13 cellular contexts compared by ENCODE assay signal in the genomic region with DNA sequence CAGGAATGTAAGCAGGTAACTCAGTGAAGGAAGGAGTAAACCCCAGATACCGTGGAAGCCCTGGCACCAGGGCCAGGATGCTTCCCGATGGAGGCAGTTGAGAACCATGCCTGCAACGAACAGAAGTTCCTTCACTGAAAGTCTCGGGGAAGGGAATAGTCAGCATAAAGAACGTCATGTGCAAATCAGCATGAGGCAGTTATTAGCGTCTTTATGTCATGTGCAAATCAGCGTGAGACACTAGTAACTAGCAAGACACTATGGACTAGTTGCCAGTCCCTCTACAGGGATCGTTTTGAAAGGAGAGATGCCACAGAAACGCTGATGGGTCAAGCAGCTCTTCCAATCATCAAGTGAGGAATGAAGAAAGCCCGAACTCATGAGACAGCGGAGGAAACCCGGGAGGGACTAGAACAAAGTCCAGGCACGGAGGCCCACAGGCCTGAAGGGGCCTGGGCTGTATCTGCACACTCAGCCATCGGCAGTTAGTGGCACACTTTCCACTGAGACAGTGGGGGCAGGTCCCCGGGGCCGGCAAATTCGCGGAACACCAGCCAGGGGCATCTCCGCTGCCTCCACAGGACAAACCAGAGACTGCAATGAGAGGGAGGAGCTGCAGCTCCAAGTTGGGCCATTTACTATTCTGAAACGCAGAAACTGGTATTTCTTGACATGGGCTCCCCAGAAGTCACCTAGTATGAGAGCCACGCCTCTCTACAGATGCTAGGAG.
DNase-seq lines count a peak whose midpoint lies in the region; ATAC-seq and TF ChIP-seq lines count a peak whose summit lies in the region.
"Had no signal": no experiment of that assay in that cellular context is flagged by ENCODE, and none has a peak within 500 bp of the region (broad histone marks: within the 10 kb centered on the region; RNA-seq: fewer than 3 reads in every experiment).

No MANE protein-coding gene starts in this region.

- no peaks in the 10 kb centered on the region for H3K36me3 Mint-ChIP-seq in Calu3 (ENCODE audit: insufficient read depth, unreplicated experiment)
- H3K36me3 Mint-ChIP-seq in natural killer cell treated with Interleukin-12 subunit alpha and Interleukin-12 subunit beta and Interleukin-15 and Interleukin-18, amount 100 ng/mL, for 72 hours, result no peaks in the 10 kb centered on the region

- H3K9ac ChIP-seq in Loucy (ENCODE audit: low read depth, low read length, poor library complexity, severe bottlenecking), result no peak overlapping the region

- BruUV-seq in Calu3 (replicated peaks; lab: Mats Ljungman, UMichigan), result no TSS peak

- H3K79me2 ChIP-seq in Loucy (ENCODE audit: insufficient read depth, low read length), result peaks cover 81% of the 10 kb centered on the region

- H3K4me3 ChIP-seq in Loucy (ENCODE audit: low read length, poor library complexity, severe bottlenecking), result no peak overlapping the region
- H3K4me3 ChIP-seq: mucosa of descending colon had no signal

- no peak for TF ChIP-seq CTCF in Calu3 (IDR thresholded peaks at IDR 0.05; ENCODE audit: unreplicated experiment)
- peak; percentile 52 for TF ChIP-seq CTCF in Loucy (conservative IDR thresholded peaks at IDR 0.05; ENCODE audit: low read length)
- TF ChIP-seq CTCF in foreskin keratinocyte (conservative IDR thresholded peaks at IDR 0.05), result peak; percentile 35

- H3K4me1 Mint-ChIP-seq in Calu3 (ENCODE audit: low read depth, unreplicated experiment), result no peaks in the 10 kb centered on the region
- H3K4me1 Mint-ChIP-seq in natural killer cell treated with Interleukin-12 subunit alpha and Interleukin-12 subunit beta and Interleukin-15 and Interleukin-18, amount 100 ng/mL, for 72 hours (ENCODE audit: low read depth in 2 of 2), result peaks cover 77% of the 10 kb centered on the region in 2 donors

- no peak overlapping the region for H3K27ac Mint-ChIP-seq in Calu3 (ENCODE audit: unreplicated experiment)
- peak overlapping the region; percentile 17 to 63 for H3K27ac Mint-ChIP-seq in natural killer cell treated with Interleukin-12 subunit alpha and Interleukin-12 subunit beta and Interleukin-15 and Interleukin-18, amount 100 ng/mL, for 72 hours
- H3K27ac Mint-ChIP-seq: activated naive CD4-positive, alpha-beta T cell treated with anti-CD3 and anti-CD28 coated beads, Interleukin-2, amount 10 ng/mL, durations not matched to agents 7 days and 5 days had no signal

- H3K27me3 ChIP-seq in Loucy (ENCODE audit: insufficient read depth, low read length, poor library complexity, severe bottlenecking), result no peaks in the 10 kb centered on the region
- no peaks in the 10 kb centered on the region for H3K27me3 ChIP-seq in foreskin keratinocyte

- no peaks in the 10 kb centered on the region for H3K9me3 ChIP-seq in Loucy (ENCODE audit: insufficient read depth, low read depth, low read length)
- H3K9me3 ChIP-seq: mucosa of descending colon had no signal

- ATAC-seq in foreskin keratinocyte (peak; percentile 37), HG02678 (IDR thresholded peaks at IDR 0.05; ENCODE audit: unreplicated experiment) (no peak)
- ATAC-seq in natural killer cell treated with Interleukin-12 subunit alpha and Interleukin-12 subunit beta and Interleukin-15 and Interleukin-18, amount 100 ng/mL, for 72 hours, result no peak
- ATAC-seq: mucosa of descending colon had no signal

- H3K4me1 ChIP-seq in Loucy (ENCODE audit: insufficient read depth, low read length, poor library complexity, severe bottlenecking) (peaks cover 10% of the 10 kb centered on the region), foreskin keratinocyte (peaks cover 12% of the 10 kb centered on the region)

- intact Hi-C loops in Calu3 (cut with micrococcal nuclease; ENCODE audit: unreplicated experiment), result no loop called here

- CTCF ChIA-PET in Calu3 (lab: Charles Lee), result no interaction called here

- no peak overlapping the region for H3K27ac ChIP-seq in foreskin keratinocyte

- peaks cover 10% of the 10 kb centered on the region for H4K20me1 ChIP-seq in Loucy (ENCODE audit: insufficient read depth, low read length, poor library complexity, severe bottlenecking)

- no peak overlapping the region for H2AFZ ChIP-seq in Loucy (ENCODE audit: low read length)

- no peaks in the 10 kb centered on the region for H3K9me3 Mint-ChIP-seq in Calu3 (ENCODE audit: low read depth, unreplicated experiment)
- H3K9me3 Mint-ChIP-seq in natural killer cell treated with Interleukin-12 subunit alpha and Interleukin-12 subunit beta and Interleukin-15 and Interleukin-18, amount 100 ng/mL, for 72 hours, result no peaks in the 10 kb centered on the region

- H3K27me3 Mint-ChIP-seq in Calu3 (ENCODE audit: unreplicated experiment), result peaks cover 80% of the 10 kb centered on the region
- no peaks in the 10 kb centered on the region for H3K27me3 Mint-ChIP-seq in natural killer cell treated with Interleukin-12 subunit alpha and Interleukin-12 subunit beta and Interleukin-15 and Interleukin-18, amount 100 ng/mL, for 72 hours
- H3K27me3 Mint-ChIP-seq: activated naive CD4-positive, alpha-beta T cell treated with anti-CD3 and anti-CD28 coated beads, Interleukin-2, amount 10 ng/mL, durations not matched to agents 7 days and 5 days had no signal

- H3F3A ChIP-seq in Loucy (ENCODE audit: low read depth), result no peaks in the 10 kb centered on the region

- no peaks in the 10 kb centered on the region for H3K9me2 ChIP-seq in Loucy (replicated peaks; ENCODE audit: low read depth, low read length)

- H3K4me2 ChIP-seq in Loucy (ENCODE audit: low read depth, low read length, poor library complexity, severe bottlenecking), result no peak overlapping the region

- H3K4me3 Mint-ChIP-seq in Calu3 (ENCODE audit: low read depth, unreplicated experiment), result no peak overlapping the region
- H3K4me3 Mint-ChIP-seq in natural killer cell treated with Interleukin-12 subunit alpha and Interleukin-12 subunit beta and Interleukin-15 and Interleukin-18, amount 100 ng/mL, for 72 hours, result peak overlapping the region; percentile 60
- H3K4me3 Mint-ChIP-seq: activated naive CD4-positive, alpha-beta T cell treated with anti-CD3 and anti-CD28 coated beads, Interleukin-2, amount 10 ng/mL, durations not matched to agents 7 days and 5 days had no signal

- H3K36me3 ChIP-seq in Loucy (ENCODE audit: insufficient read depth, low read length), result peaks cover 5% of the 10 kb centered on the region; the same call in 1 of the 2 replicates

- DNase-seq in Calu3 (peak; percentile 14), foreskin keratinocyte (no peak), NCI-H748 (lab: John Stamatoyannopoulos, UW; ENCODE audit: unreplicated experiment) (no peak), NCI-H1417 treated with DMSO at 0.1 percent for 48 hours (lab: John Stamatoyannopoulos, UW) (no peak), A172 (ENCODE audit: low spot score) (no peak)
- DNase-seq in natural killer cell treated with Interleukin-12 subunit alpha and Interleukin-12 subunit beta and Interleukin-15 and Interleukin-18, amount 100 ng/mL, for 72 hours (ENCODE audit: low spot score), result no peak
- DNase-seq: activated CD4-positive, alpha-beta T cell treated with anti-CD3 and anti-CD28 coated beads for 48 hours; activated naive CD4-positive, alpha-beta T cell treated with anti-CD3 and anti-CD28 coated beads, Interleukin-2, amount 10 ng/mL, durations not matched to agents 7 days and 5 days; mucosa of descending colon; NCI-H524; SHP77 treated with DMSO at 0.1 percent for 48 hours had no signal
